In genomic region chr14:68106456-68106855, GRCh38 we compare ENCODE assay signal across 18 cellular contexts.
A peak's percentile ranks its signal among the peaks of the same experiment; 100 is the strongest.
DNase-seq lines count a peak whose midpoint lies in the region; ATAC-seq, FAIRE-seq and TF ChIP-seq lines count a peak whose summit lies in the region.
"Had no signal": no experiment of that assay in that cellular context is flagged by ENCODE, and none has a peak within 500 bp of the region (broad histone marks: within the 10 kb centered on the region; RNA-seq: fewer than 3 reads in every experiment).

No MANE protein-coding gene starts in this region.

- no peak overlapping the region for H3K4me2 ChIP-seq in PC-9
- H3K4me2 ChIP-seq: BLaER1 had no signal

- no peaks in the 10 kb centered on the region for H4K20me1 ChIP-seq in PC-9 (ENCODE audit: insufficient read depth)
- H4K20me1 ChIP-seq: BLaER1 had no signal

- FAIRE-seq in bronchial epithelial cell (lab: Jason Lieb, UNC), result no peak
- peak; percentile 21 for FAIRE-seq in kidney (lab: Jason Lieb, UNC)
- FAIRE-seq: GM19239 had no signal

- no peak overlapping the region for H3K4me3 Mint-ChIP-seq in endodermal cell
- H3K4me3 Mint-ChIP-seq: CD8-positive, alpha-beta memory T cell; H9 had no signal

- H3K27me3 ChIP-seq in bronchial epithelial cell (ENCODE audit: control insufficient read depth, insufficient read depth, low read length) (no peaks in the 10 kb centered on the region), sigmoid colon (no peaks in the 10 kb centered on the region), PC-9 (ENCODE audit: insufficient read depth, low read depth) (no peaks in the 10 kb centered on the region), foreskin keratinocyte (no peaks in the 10 kb centered on the region), endodermal cell (ENCODE audit: control insufficient read depth, insufficient read depth, low read length, poor library complexity, severe bottlenecking) (peaks cover 18% of the 10 kb centered on the region)
- H3K27me3 ChIP-seq: BLaER1 had no signal

- H3K4me1 Mint-ChIP-seq in endodermal cell, result peaks cover 12% of the 10 kb centered on the region

- H3F3A ChIP-seq in PC-9 (ENCODE audit: insufficient read depth, low read depth), result no peaks in the 10 kb centered on the region

- H3K36me3 ChIP-seq in HEK293 (ENCODE audit: control insufficient read depth in 2 of 2, insufficient read depth in 1 of 2, low read length in 2 of 2) (no peaks in the 10 kb centered on the region), bronchial epithelial cell (ENCODE audit: control insufficient read depth, insufficient read depth, low read length) (no peaks in the 10 kb centered on the region), kidney (ENCODE audit: control insufficient read depth in 1 of 2, insufficient read depth in 2 of 2, low read length in 2 of 2) (no peaks in the 10 kb centered on the region), sigmoid colon (no peaks in the 10 kb centered on the region), PC-9 (ENCODE audit: low read depth) (no peaks in the 10 kb centered on the region), endodermal cell (ENCODE audit: control insufficient read depth, insufficient read depth, low read length) (no peaks in the 10 kb centered on the region)

- no peak for ATAC-seq in HG03469 (IDR thresholded peaks at IDR 0.05; ENCODE audit: unreplicated experiment)
- ATAC-seq in foreskin keratinocyte, result no peak

- no peak overlapping the region for H3K27ac Mint-ChIP-seq in endodermal cell
- H3K27ac Mint-ChIP-seq: CD8-positive, alpha-beta memory T cell; H9 had no signal

- H3K9me3 ChIP-seq in HEK293 (ENCODE audit: control insufficient read depth, insufficient read depth, low read depth, low read length) (no peaks in the 10 kb centered on the region; the same call in 1 of the 2 replicates), kidney (ENCODE audit: control insufficient read depth in 1 of 2, low read length in 2 of 2) (peaks cover 0 to 6% of the 10 kb centered on the region in 2 donors), sigmoid colon (peaks cover 0 to 12% (median 3%) of the 10 kb centered on the region in 4 donors), PC-9 (ENCODE audit: insufficient read depth, low read depth) (peaks cover 16% of the 10 kb centered on the region), endodermal cell (ENCODE audit: control insufficient read depth, low read length) (peaks cover 24% of the 10 kb centered on the region)

- H3K79me2 ChIP-seq in PC-9 (ENCODE audit: low read depth), result no peaks in the 10 kb centered on the region

- POLR2A ChIA-PET in HEK293 (lab: Yijun Ruan, JAX), result no interaction called here
- POLR2A ChIA-PET in PC-9 (lab: Charles Lee; ENCODE audit: unreplicated experiment), result no interaction called here

- peaks cover 21% of the 10 kb centered on the region for H3K9me3 Mint-ChIP-seq in endodermal cell

- no peaks in the 10 kb centered on the region for H3K9me2 ChIP-seq in PC-9 (ENCODE audit: insufficient read depth)

- no peak for TF ChIP-seq EP300 in sigmoid colon (IDR thresholded peaks at IDR 0.05)

- CTCF ChIA-PET in HEK293 (lab: Yijun Ruan, JAX) (interaction anchor here (0.6 to 0.8 kb wide), 3 partner anchors 65 to 711 kb away, joined by 3 to 4 read pairs (median 3); no protein-coding TSS in a partner anchor), PC-9 (lab: Charles Lee) (no interaction called here)

- no TSS peak for BruUV-seq in PC-9 (replicated peaks; lab: Mats Ljungman, UMichigan)

- H3K4me1 ChIP-seq in HEK293 (ENCODE audit: control insufficient read depth, insufficient read depth, low read length), result peaks cover 39% of the 10 kb centered on the region
- peaks cover 2 to 6% of the 10 kb centered on the region in 2 donors for H3K4me1 ChIP-seq in kidney (ENCODE audit: control insufficient read depth in 1 of 2, insufficient read depth in 1 of 2, low read depth in 1 of 2, low read length in 2 of 2)
- H3K4me1 ChIP-seq in sigmoid colon, result peaks cover 0 to 80% (median 57%) of the 10 kb centered on the region in 4 donors
- H3K4me1 ChIP-seq in PC-9 (replicated peaks; ENCODE audit: insufficient read depth), result no peaks in the 10 kb centered on the region
- peaks cover 4% of the 10 kb centered on the region for H3K4me1 ChIP-seq in foreskin keratinocyte
- H3K4me1 ChIP-seq in endodermal cell (ENCODE audit: control insufficient read depth, insufficient read depth, low read length), result peaks cover 6% of the 10 kb centered on the region
- H3K4me1 ChIP-seq: BLaER1, Caco-2 had no signal

- no peak overlapping the region for H2AFZ ChIP-seq in PC-9

- H3K36me3 Mint-ChIP-seq in endodermal cell (ENCODE audit: low read depth), result peaks cover 10% of the 10 kb centered on the region

- TF ChIP-seq CTCF in HEK293 (tag by site-specific recombination; IDR thresholded peaks at IDR 0.05) (no peak), bronchial epithelial cell (IDR thresholded peaks at IDR 0.05; ENCODE audit: insufficient read depth, low read length, severe bottlenecking) (no peak), kidney (IDR thresholded peaks at IDR 0.05; ENCODE audit: borderline replicate concordance, extremely low read depth, insufficient read depth) (no peak), sigmoid colon (IDR thresholded peaks at IDR 0.05) (no peak), PC-9 (conservative IDR thresholded peaks at IDR 0.05) (no peak), foreskin keratinocyte (conservative IDR thresholded peaks at IDR 0.05) (no peak), endodermal cell (conservative IDR thresholded peaks at IDR 0.05) (no peak)

- TF ChIP-seq POLR2A in sigmoid colon (IDR thresholded peaks at IDR 0.05), result no peak

- H3K4me3 ChIP-seq in HEK293 (ENCODE audit: low read depth, low read length), result no peak overlapping the region
- H3K4me3 ChIP-seq in bronchial epithelial cell (ENCODE audit: low read depth, low read length), result no peak overlapping the region
- H3K4me3 ChIP-seq in kidney (ENCODE audit: low read length in 2 of 2), result no peak overlapping the region
- no peak overlapping the region for H3K4me3 ChIP-seq in sigmoid colon
- no peak overlapping the region for H3K4me3 ChIP-seq in PC-9
- no peak overlapping the region for H3K4me3 ChIP-seq in endodermal cell (ENCODE audit: low read length)
- H3K4me3 ChIP-seq: BLaER1 had no signal

- 44 to 71% methylated on average over 1 of the region's 1 CpG for WGBS in sigmoid colon, 2 donors
- WGBS in endodermal cell (ENCODE audit: insufficient coverage in 1 of 2, insufficient read length in 1 of 2), 2 experiments, result 67 to 80% methylated on average over 1 of the region's 1 CpG

- peaks cover 31% of the 10 kb centered on the region for H3K27me3 Mint-ChIP-seq in endodermal cell (ENCODE audit: insufficient read depth)

- H3K9ac ChIP-seq in kidney (ENCODE audit: low read length in 2 of 2) (no peak overlapping the region), endodermal cell (ENCODE audit: extremely low read depth, low read length, poor library complexity, severe bottlenecking) (no peak overlapping the region)
- H3K9ac ChIP-seq: BLaER1 had no signal

- intact Hi-C loops in kidney (cut with DNase I), result no loop called here
- intact Hi-C loops in sigmoid colon (cut with DNase I), result no loop called here
- intact Hi-C loops in PC-9 (cut with micrococcal nuclease; ENCODE audit: unreplicated experiment), result no loop called here

- H3K27ac ChIP-seq in HEK293 (ENCODE audit: extremely low read depth, low read depth, low read length) (no peak overlapping the region), kidney (ENCODE audit: low read depth in 2 of 2, low read length in 2 of 2) (no peak overlapping the region), sigmoid colon (peak overlapping the region in 3 of 4 donors; percentile 77 to 88 (median 79)), PC-9 (no peak overlapping the region), foreskin keratinocyte (no peak overlapping the region), endodermal cell (ENCODE audit: low read depth, low read length) (no peak overlapping the region)
- H3K27ac ChIP-seq: 22Rv1, BLaER1, HL-60 had no signal

- DNase-seq in bronchial epithelial cell (ENCODE audit: low read depth) (peak; percentile 59), kidney (no peak), sigmoid colon (no peak), PC-9 (no peak), foreskin keratinocyte (no peak), endodermal cell (no peak)
- DNase-seq: Caco-2; CD8-positive, alpha-beta memory T cell; DMS53; GF-D8; GOT3; H9 had no signal

TF ChIP-seq in HEK293, 187 proteins besides CTCF, POLR2A, EP300 and RAD21 (continues in another document):
- no peak for TF ChIP-seq ZNF148 (tag by site-specific recombination; IDR thresholded peaks at IDR 0.05; ENCODE audit: borderline replicate concordance)
- TF ChIP-seq ZNF664 (tag by site-specific recombination; IDR thresholded peaks at IDR 0.05), result peak; percentile 39; the same call in 1 of the 2 replicates
- TF ChIP-seq ZNF2 (tag by site-specific recombination; IDR thresholded peaks at IDR 0.05), result no peak
- no peak for TF ChIP-seq ZNF175 (tag by site-specific recombination; IDR thresholded peaks at IDR 0.05)
- peak; percentile 31; the same call in 1 of the 2 replicates for TF ChIP-seq PRDM6 (tag by site-specific recombination; IDR thresholded peaks at IDR 0.05)

Comparison
In these comparisons a context has a peak if more than half of its experiments do, and no peak if none do; other contexts are left out.
1. H3K27ac ChIP-seq: peak in sigmoid colon (3 of 4); none in HEK293 (single experiment), kidney (0 of 2), PC-9 (single experiment), foreskin keratinocyte (single experiment) and endodermal cell (single experiment).